1 cellular context compared by ENCODE assay signal in the genomic region with DNA sequence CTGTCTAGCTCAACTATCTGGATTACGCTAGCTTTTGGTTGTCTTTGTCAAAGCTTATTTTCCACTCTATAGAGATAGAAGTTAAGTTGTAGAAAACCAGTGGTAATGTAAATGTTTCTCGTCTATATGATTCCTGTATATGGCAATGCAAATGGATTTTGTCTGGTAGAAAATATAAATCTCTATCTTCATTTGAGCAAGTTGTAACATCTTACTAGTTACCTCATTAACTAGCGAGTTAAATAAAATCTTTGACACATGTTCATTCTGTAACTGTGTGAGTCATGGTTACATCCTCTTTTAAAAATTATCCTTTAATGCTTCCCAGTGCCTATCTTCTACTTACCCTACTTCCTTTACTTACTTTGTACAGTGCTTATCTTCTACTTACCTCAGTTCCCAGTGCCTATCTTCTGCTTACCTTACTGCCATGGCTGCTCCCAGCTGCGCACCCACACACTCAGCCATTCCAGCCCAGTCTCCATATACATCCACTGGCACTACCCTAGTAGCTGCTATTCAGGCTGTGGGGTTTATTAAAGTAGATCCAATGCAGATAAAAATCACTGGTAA.
TF ChIP-seq lines count a peak whose summit lies in the region.

No MANE protein-coding gene starts in this region.

TF ChIP-seq in K562, 482 proteins besides CTCF, POLR2A, EP300 and RAD21 (continued from another document and continues in another):
- no peak for TF ChIP-seq ZNF277 (CRISPR knock-in tag; IDR thresholded peaks at IDR 0.05; ENCODE audit: borderline replicate concordance)
- no peak for TF ChIP-seq E2F1 (CRISPR knock-in tag; IDR thresholded peaks at IDR 0.05)
- no peak for TF ChIP-seq CHCHD3 (CRISPR knock-in tag; IDR thresholded peaks at IDR 0.05)
- TF ChIP-seq KAT8 (IDR thresholded peaks at IDR 0.05; ENCODE audit: low read depth) = no peak
- TF ChIP-seq ZBTB1 (CRISPR knock-in tag; IDR thresholded peaks at IDR 0.05; ENCODE audit: borderline replicate concordance, low read depth) = no peak
- peak; percentile 45 for TF ChIP-seq CREM (IDR thresholded peaks at IDR 0.05; ENCODE audit: low read depth)
- TF ChIP-seq CHD2 (IDR thresholded peaks at IDR 0.05; ENCODE audit: low read depth, low read length) = no peak
- TF ChIP-seq NRF1 (conservative IDR thresholded peaks at IDR 0.05 in 1 of 2, IDR thresholded peaks at IDR 0.05 in 1 of 2) = peak; percentile 67 to 70
- peak; percentile 94 for TF ChIP-seq HLTF (IDR thresholded peaks at IDR 0.05)
- peak; percentile 73 for TF ChIP-seq STAT5A (IDR thresholded peaks at IDR 0.05; ENCODE audit: borderline replicate concordance, low read length)
- TF ChIP-seq, protein P1, sequence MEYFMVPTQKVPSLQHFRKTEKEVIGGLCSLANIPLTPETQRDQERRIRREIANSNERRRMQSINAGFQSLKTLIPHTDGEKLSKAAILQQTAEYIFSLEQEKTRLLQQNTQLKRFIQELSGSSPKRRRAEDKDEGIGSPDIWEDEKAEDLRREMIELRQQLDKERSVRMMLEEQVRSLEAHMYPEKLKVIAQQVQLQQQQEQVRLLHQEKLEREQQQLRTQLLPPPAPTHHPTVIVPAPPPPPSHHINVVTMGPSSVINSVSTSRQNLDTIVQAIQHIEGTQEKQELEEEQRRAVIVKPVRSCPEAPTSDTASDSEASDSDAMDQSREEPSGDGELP (CRISPR knock-in tag; IDR thresholded peaks at IDR 0.05; ENCODE audit: borderline replicate concordance) = 0 out of 2 replicates have a peak, but pooled peaks have one; percentile 26
- TF ChIP-seq CBX5 (IDR thresholded peaks at IDR 0.05; ENCODE audit: borderline replicate concordance, low read depth) = no peak
- peak; percentile 10 for TF ChIP-seq RBBP5 (IDR thresholded peaks at IDR 0.05; ENCODE audit: borderline replicate concordance, insufficient read depth, low read length, poor library complexity, severe bottlenecking)
- no peak for TF ChIP-seq MBD1 (CRISPR knock-in tag; IDR thresholded peaks at IDR 0.05)
- TF ChIP-seq LARP7 (IDR thresholded peaks at IDR 0.05) = 0 out of 2 replicates have a peak, but pooled peaks have one; percentile 49
- no peak for TF ChIP-seq IRF9 (tag; IDR thresholded peaks at IDR 0.05)
- TF ChIP-seq PHF20 (IDR thresholded peaks at IDR 0.05; ENCODE audit: partially characterized antibody) = no peak
- peak; percentile 89 for TF ChIP-seq DPF2 (IDR thresholded peaks at IDR 0.05)
- no peak for TF ChIP-seq GATAD2A (IDR thresholded peaks at IDR 0.05)
- no peak for TF ChIP-seq ZKSCAN1 (IDR thresholded peaks at IDR 0.05; ENCODE audit: low read depth, low read length)
- TF ChIP-seq HMBOX1 (IDR thresholded peaks at IDR 0.05) = peak; percentile 100
- no peak for TF ChIP-seq TCF7L2 (IDR thresholded peaks at IDR 0.05; ENCODE audit: low read depth, low read length)
- peak; percentile 61; the same call in 1 of the 2 replicates for TF ChIP-seq BCOR (IDR thresholded peaks at IDR 0.05)
- peak; percentile 89 for TF ChIP-seq SMARCA4 (IDR thresholded peaks at IDR 0.05)
- no peak for TF ChIP-seq ZNF830 (CRISPR knock-in tag; IDR thresholded peaks at IDR 0.05)
- no peak for TF ChIP-seq TEAD1 (CRISPR knock-in tag; IDR thresholded peaks at IDR 0.05)
- 0 out of 2 replicates have a peak, but pooled peaks have one; percentile 24 for TF ChIP-seq HCFC1 (IDR thresholded peaks at IDR 0.05; ENCODE audit: low read depth, low read length)
- TF ChIP-seq KDM1A (IDR thresholded peaks at IDR 0.05) = peak; percentile 45 to 70; a peak in 2 of 4 replicates
- TF ChIP-seq TSHZ1 (CRISPR knock-in tag; IDR thresholded peaks at IDR 0.05) = no peak
- no peak for TF ChIP-seq SRSF7 (optimal IDR thresholded peaks at IDR 0.05; ENCODE audit: low read depth, low read length)
- TF ChIP-seq SLC30A9 (CRISPR knock-in tag; IDR thresholded peaks at IDR 0.05) = no peak
- no peak for TF ChIP-seq CBX8 (IDR thresholded peaks at IDR 0.05; ENCODE audit: borderline replicate concordance, extremely low read depth, low read depth, low read length, poor library complexity, severe bottlenecking)
- no peak for TF ChIP-seq CBFB (CRISPR knock-in tag; IDR thresholded peaks at IDR 0.05)
- peak in 1 of 2 experiments; percentile 70; a peak in 2 of 4 replicates for TF ChIP-seq HDAC1 (IDR thresholded peaks at IDR 0.05)
- TF ChIP-seq SP2 (IDR thresholded peaks at IDR 0.05; ENCODE audit: extremely low read depth, low read depth, low read length, poor library complexity, severe bottlenecking) = no peak
- TF ChIP-seq ZNF165 (CRISPR knock-in tag; IDR thresholded peaks at IDR 0.05; ENCODE audit: borderline replicate concordance) = no peak
- 0 out of 4 replicates have a peak, but pooled peaks of 1 of the 2 experiments have one; percentile 21 for TF ChIP-seq TBL1XR1 (IDR thresholded peaks at IDR 0.05; ENCODE audit: low read length in 2 of 2)
- no peak for TF ChIP-seq DACH1 (IDR thresholded peaks at IDR 0.05; ENCODE audit: partially characterized antibody)
- TF ChIP-seq BRF2 (IDR thresholded peaks at IDR 0.05; ENCODE audit: borderline replicate concordance, insufficient read depth, insufficient read length) = no peak
- TF ChIP-seq CBX2 (IDR thresholded peaks at IDR 0.05; ENCODE audit: insufficient read depth, low read length, poor library complexity, severe bottlenecking) = no peak
- TF ChIP-seq NEUROD1 (IDR thresholded peaks at IDR 0.05; ENCODE audit: borderline replicate concordance, low read depth, low read length, partially characterized antibody) = no peak
- TF ChIP-seq TBP (optimal IDR thresholded peaks at IDR 0.05; ENCODE audit: low read depth, low read length) = no peak
- peak in 1 of 2 experiments; percentile 64; a peak in 1 of 4 replicates for TF ChIP-seq MLLT1 (IDR thresholded peaks at IDR 0.05)
- no peak for TF ChIP-seq WHSC1 (IDR thresholded peaks at IDR 0.05; ENCODE audit: low read length)
- TF ChIP-seq KHSRP (IDR thresholded peaks at IDR 0.05) = no peak
- no peak; the same call in 1 of the 2 replicates for TF ChIP-seq NCOA6 (IDR thresholded peaks at IDR 0.05)
- TF ChIP-seq, protein P2, sequence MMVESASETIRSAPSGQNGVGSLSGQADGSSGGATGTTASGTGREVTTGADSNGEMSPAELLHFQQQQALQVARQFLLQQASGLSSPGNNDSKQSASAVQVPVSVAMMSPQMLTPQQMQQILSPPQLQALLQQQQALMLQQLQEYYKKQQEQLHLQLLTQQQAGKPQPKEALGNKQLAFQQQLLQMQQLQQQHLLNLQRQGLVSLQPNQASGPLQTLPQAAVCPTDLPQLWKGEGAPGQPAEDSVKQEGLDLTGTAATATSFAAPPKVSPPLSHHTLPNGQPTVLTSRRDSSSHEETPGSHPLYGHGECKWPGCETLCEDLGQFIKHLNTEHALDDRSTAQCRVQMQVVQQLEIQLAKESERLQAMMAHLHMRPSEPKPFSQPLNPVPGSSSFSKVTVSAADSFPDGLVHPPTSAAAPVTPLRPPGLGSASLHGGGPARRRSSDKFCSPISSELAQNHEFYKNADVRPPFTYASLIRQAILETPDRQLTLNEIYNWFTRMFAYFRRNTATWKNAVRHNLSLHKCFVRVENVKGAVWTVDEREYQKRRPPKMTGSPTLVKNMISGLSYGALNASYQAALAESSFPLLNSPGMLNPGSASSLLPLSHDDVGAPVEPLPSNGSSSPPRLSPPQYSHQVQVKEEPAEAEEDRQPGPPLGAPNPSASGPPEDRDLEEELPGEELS (CRISPR knock-in tag; IDR thresholded peaks at IDR 0.05; ENCODE audit: borderline replicate concordance) = no peak
- no peak for TF ChIP-seq NFATC3 (IDR thresholded peaks at IDR 0.05)
- no peak for TF ChIP-seq TCF15 (CRISPR knock-in tag; IDR thresholded peaks at IDR 0.05)
- TF ChIP-seq FOXJ2 (tag; IDR thresholded peaks at IDR 0.05) = no peak
